ENCODE assay signal across 7 cellular contexts in genomic region chr2:137996158-137996557, GRCh38. TPM values are rescaled to one million over a fixed set of nuclear protein-coding genes. Genes with fewer than 3 reads are reported as not detected.
A peak's percentile ranks its signal among the peaks of the same experiment; 100 is the strongest.
DNase-seq lines count a peak whose midpoint lies in the region; ATAC-seq, FAIRE-seq and TF ChIP-seq lines count a peak whose summit lies in the region.
"Not testable (repeated sequence)": the region's sequence is repeated elsewhere in the genome, so short reads cannot be mapped to it uniquely, and the experiment has no call there.
"Had no signal": no experiment of that assay in that cellular context is flagged by ENCODE, and none has a peak within 500 bp of the region (broad histone marks: within the 10 kb centered on the region; RNA-seq: fewer than 3 reads in every experiment).

No MANE protein-coding gene starts in this region.

- DNase-seq in HepG2 (ENCODE audit: low spot score); neural crest cell (ENCODE audit: low read depth, low spot score): not testable (repeated sequence)

- POLR2A ChIA-PET in HepG2 (lab: Yijun Ruan, JAX) = interaction anchor here (3.3 kb wide), 1 partner anchor 32 kb away, joined by 16 read pairs; the partner anchor contains the start of gene HNMT

- TF ChIP-seq CTCF in HepG2 (CRISPR knock-in tag; IDR thresholded peaks at IDR 0.05); neural crest cell (conservative IDR thresholded peaks at IDR 0.05): not testable (repeated sequence)

- not testable (repeated sequence) for TF ChIP-seq POLR2A in HepG2 (IDR thresholded peaks at IDR 0.05; ENCODE audit: insufficient read depth in 1 of 2, low read depth in 2 of 2, low read length in 2 of 2)

- H3K4me2 ChIP-seq in HepG2 (ENCODE audit: low read depth, low read length) = not testable (repeated sequence)

- not testable (repeated sequence) for H3K4me1 ChIP-seq in HepG2 (ENCODE audit: insufficient read depth, low read length)

- not testable (repeated sequence) for H2AFZ ChIP-seq in HepG2 (ENCODE audit: low read length)

- H3K9ac ChIP-seq in HepG2 (ENCODE audit: insufficient read depth, low read depth, low read length) = not testable (repeated sequence)

- H3K27ac ChIP-seq in HepG2 (ENCODE audit: extremely low read length, insufficient read depth, low read length) = not testable (repeated sequence)

- not testable (repeated sequence) for H3K4me3 Mint-ChIP-seq in neural crest cell

- TF ChIP-seq EP300 in HepG2 (IDR thresholded peaks at IDR 0.05; ENCODE audit: low read depth in 2 of 2, low read length in 2 of 2); HepG2 (CRISPR knock-in tag; IDR thresholded peaks at IDR 0.05; ENCODE audit: borderline replicate concordance): not testable (repeated sequence)

- in situ Hi-C loops in HepG2 (cut with HindIII; ENCODE audit: extremely low pct_ligation_motif_present, low pct_unique_long_range_greater_than_20kb) = not testable (repeated sequence)

- not testable (repeated sequence) for H3K4me3 ChIP-seq in HepG2 (replicated peaks in 1 of 3; ENCODE audit: insufficient read depth in 1 of 3, low read depth in 2 of 3, low read length in 3 of 3)

- H3K27ac Mint-ChIP-seq in neural crest cell (ENCODE audit: unreplicated experiment) = peak overlapping the region; percentile 32

- H3K79me2 ChIP-seq in HepG2 (ENCODE audit: insufficient read depth, low read length) = not testable (repeated sequence)

- CTCF ChIA-PET in HepG2 (lab: Yijun Ruan, JAX; ENCODE audit: low intra/inter-chr PET ratio, low total read pairs) = not testable (repeated sequence)

- not testable (repeated sequence) for FAIRE-seq in HepG2 (lab: Jason Lieb, UNC)

- peaks cover 14% of the 10 kb centered on the region for H3K36me3 Mint-ChIP-seq in neural crest cell (ENCODE audit: low read depth)

- H3K4me1 Mint-ChIP-seq in neural crest cell = not testable (repeated sequence)

- H4K20me1 ChIP-seq in HepG2 (ENCODE audit: insufficient read depth, low read length) = not testable (repeated sequence)

- peaks cover 48% of the 10 kb centered on the region for H3K9me3 ChIP-seq in HepG2 (ENCODE audit: low read length)

- not testable (repeated sequence) for H3K27me3 Mint-ChIP-seq in neural crest cell (ENCODE audit: low read depth)

- H3K9me3 Mint-ChIP-seq in neural crest cell = peaks cover 25% of the 10 kb centered on the region

- TF ChIP-seq RAD21 in HepG2 (CRISPR knock-in tag; IDR thresholded peaks at IDR 0.05) = not testable (repeated sequence)

- not testable (repeated sequence) for ATAC-seq in HepG2

- intact Hi-C loops in HepG2 (cut with micrococcal nuclease; ENCODE audit: unreplicated experiment) = not testable (repeated sequence)

- H3K36me3 ChIP-seq in HepG2 (replicated peaks in 1 of 2; ENCODE audit: control insufficient read depth in 1 of 2, insufficient read depth in 2 of 2, low read length in 2 of 2) = peaks cover 23 to 42% of the 10 kb centered on the region in 2 experiments

- not testable (repeated sequence) for H3K27me3 ChIP-seq in HepG2 (ENCODE audit: control insufficient read depth in 1 of 2, insufficient read depth in 2 of 2, low read length in 2 of 2)

- not testable (repeated sequence) for BruUV-seq in HepG2 (replicated peaks; lab: Mats Ljungman, UMichigan)

TF ChIP-seq in HepG2, 621 proteins besides CTCF, POLR2A, EP300 and RAD21:
- TF ChIP-seq PAF1 (CRISPR knock-in tag; IDR thresholded peaks at IDR 0.05) = peak; percentile 97; the same call in 1 of the 2 replicates
- 0 out of 2 replicates have a peak, but pooled peaks have one; percentile 31 for TF ChIP-seq POLR2AphosphoS5 (IDR thresholded peaks at IDR 0.05; ENCODE audit: low read depth, low read length)
- 0 out of 2 replicates have a peak, but pooled peaks have one; percentile 8 for TF ChIP-seq TARDBP (CRISPR knock-in tag; IDR thresholded peaks at IDR 0.05)
- TF ChIP-seq KLF6 (CRISPR knock-in tag; IDR thresholded peaks at IDR 0.05) = 0 out of 2 replicates have a peak, but pooled peaks have one; percentile 39
- TF ChIP-seq KLF11 (CRISPR knock-in tag; IDR thresholded peaks at IDR 0.05) = 0 out of 2 replicates have a peak, but pooled peaks have one; percentile 36
- TF ChIP-seq SSRP1 (CRISPR knock-in tag; IDR thresholded peaks at IDR 0.05) = peak; percentile 65; the same call in 1 of the 2 replicates

RNA-seq across cellular contexts. Expression of gene HNMT, which starts 31.9 kb away (rescaled TPM):
- 309 and 372 TPM in 2 replicates for total RNA-seq in HepG2 (2016; rRNA removed; fragmentation: Illumina TruSeq; extraction: Trizol)
- total RNA-seq in HepG2 (2016; cell fraction: cytosol; rRNA removed; fragmentation: Illumina TruSeq; extraction: Trizol; ENCODE audit: low read depth) = 103 and 116 TPM in 2 replicates
- total RNA-seq in HepG2 (2016; cell fraction: insoluble cytoplasmic fraction; rRNA removed; fragmentation: Illumina TruSeq; extraction: Trizol) = 312 and 373 TPM in 2 replicates
- 157 and 177 TPM in 2 replicates for total RNA-seq in HepG2 (2016; cell fraction: membrane; rRNA removed; fragmentation: Illumina TruSeq; extraction: Trizol)
- total RNA-seq in HepG2 (2016; cell fraction: nucleus; rRNA removed; fragmentation: Illumina TruSeq; extraction: Trizol) = 234 and 240 TPM in 2 replicates
- 259 and 279 TPM in 2 replicates for polyA plus RNA-seq in HepG2 (2011; rRNA removed)
- polyA plus RNA-seq in HepG2 (2011; cell fraction: cytosol; rRNA removed) = 170 and 271 TPM in 2 replicates
- 129 and 171 TPM in 2 replicates for polyA plus RNA-seq in HepG2 (2011; cell fraction: nucleus; rRNA removed)
- polyA plus RNA-seq in HepG2 (2012) = 561 and 648 TPM in 2 replicates
- polyA plus RNA-seq in HepG2 (2016; cell fraction: cytosol; fragmentation: Illumina TruSeq; extraction: Trizol; ENCODE audit: low read depth) = 80.3 and 85.6 TPM in 2 replicates
- polyA plus RNA-seq in HepG2 (2016; cell fraction: insoluble cytoplasmic fraction; fragmentation: Illumina TruSeq; extraction: Trizol; ENCODE audit: low read depth) = 297 and 326 TPM in 2 replicates
- polyA plus RNA-seq in HepG2 (2016; cell fraction: membrane; fragmentation: Illumina TruSeq; extraction: Trizol; ENCODE audit: low read depth) = 111 and 113 TPM in 2 replicates
- polyA plus RNA-seq in HepG2 (2016; cell fraction: nucleus; fragmentation: Illumina TruSeq; extraction: Trizol; ENCODE audit: insufficient read depth, low read depth) = 221 and 224 TPM in 2 replicates
- polyA minus RNA-seq in HepG2 (2011; rRNA and poly(A)+ RNA removed; ENCODE audit: low replicate concordance) = 14.7 and 77.3 TPM in 2 replicates
- 111 and 128 TPM in 2 replicates for polyA minus RNA-seq in HepG2 (2011; cell fraction: cytosol; rRNA and poly(A)+ RNA removed)
- polyA minus RNA-seq in HepG2 (2011; cell fraction: nucleus; rRNA and poly(A)+ RNA removed) = 529 and 697 TPM in 2 replicates
- total RNA-seq in neural crest cell = 5.2 and 5.5 TPM in 2 replicates
- total RNA-seq: B cell; CD4-positive, CD25-positive, alpha-beta regulatory T cell; CD8-positive, alpha-beta T cell had no signal
- polyA plus RNA-seq: CD4-positive, alpha-beta memory T cell; CD4-positive, CD25-positive, alpha-beta regulatory T cell; CD8-positive, alpha-beta memory T cell had no signal

Comparison
In these comparisons a context has a peak if more than half of its experiments do, and no peak if none do; other contexts are left out.
1. RNA of gene HNMT, which starts 31.9 kb away (total RNA-seq): 103 to 373 TPM in HepG2; 5.2 to 5.5 TPM in neural crest cell; every median in the first group is over 10 times any median in the second.